10 cellular contexts compared by ENCODE assay signal in genomic region chr17:83125515-83126274, GRCh38. TPM values are rescaled to one million over a fixed set of nuclear protein-coding genes. Genes with fewer than 3 reads are reported as not detected.
A peak's percentile ranks its signal among the peaks of the same experiment; 100 is the strongest.
DNase-seq lines count a peak whose midpoint lies in the region; ATAC-seq and TF ChIP-seq lines count a peak whose summit lies in the region.
"Had no signal": no experiment of that assay in that cellular context is flagged by ENCODE, and none has a peak within 500 bp of the region (broad histone marks: within the 10 kb centered on the region; RNA-seq: fewer than 3 reads in every experiment).

No MANE protein-coding gene starts in this region.

- no peak overlapping the region for H3K4me3 ChIP-seq in hepatocyte

- no peak overlapping the region for H3K27ac ChIP-seq in hepatocyte

- peak; percentile 87 for DNase-seq in GF-D8 (lab: John Stamatoyannopoulos, UW)
- peak; percentile 97 for DNase-seq in NOMO-1 treated with DMSO at 0.1 percent for 48 hours (lab: John Stamatoyannopoulos, UW; ENCODE audit: unreplicated experiment)
- peak; percentile 72 for DNase-seq in putamen (ENCODE audit: low spot score)
- no peak for DNase-seq in hepatocyte (ENCODE audit: low spot score)
- DNase-seq in NCI-H146 treated with DMSO at 0.1 percent for 48 hours (lab: John Stamatoyannopoulos, UW; ENCODE audit: unreplicated experiment) = no peak
- DNase-seq: activated CD4-positive, CD25-positive, alpha-beta regulatory T cell treated with anti-CD3 and anti-CD28 coated beads, Interleukin-2, amount 50 U/mL, for 72 hours; NCI-H2081 treated with DMSO at 0.1 percent for 48 hours; stimulated activated CD4-positive, alpha-beta T cell treated with anti-CD3 and anti-CD28 coated beads, Interleukin-4, amount 100 ng/mL, for 24 hours had no signal

- H2AFZ ChIP-seq in hepatocyte = no peak overlapping the region

- no peaks in the 10 kb centered on the region for H3K9me2 ChIP-seq in hepatocyte (replicated peaks; ENCODE audit: insufficient read depth)

- ATAC-seq in esophagus mucosa (peak; percentile 53), HG03439 (IDR thresholded peaks at IDR 0.05; ENCODE audit: unreplicated experiment) (no peak)

- no peak for TF ChIP-seq CTCF in hepatocyte (IDR thresholded peaks at IDR 0.05; ENCODE audit: poor library complexity)

- WGBS in hepatocyte (ENCODE audit: low lambda C conversion rate, missing lambda C conversion rate) = 85% methylated on average over 21 of the region's 21 CpGs

- H3K9me3 ChIP-seq in hepatocyte (ENCODE audit: low read depth) = no peaks in the 10 kb centered on the region

- H3K36me3 ChIP-seq in hepatocyte (replicated peaks; ENCODE audit: insufficient read depth, low read depth) = no peaks in the 10 kb centered on the region

- peaks cover 25% of the 10 kb centered on the region for H3K27me3 ChIP-seq in hepatocyte

- no peak overlapping the region for H3K4me2 ChIP-seq in hepatocyte

- no peaks in the 10 kb centered on the region for H4K20me1 ChIP-seq in hepatocyte (ENCODE audit: insufficient read depth, poor library complexity, severe bottlenecking)

- H3K4me1 ChIP-seq in hepatocyte (ENCODE audit: insufficient read depth) = no peaks in the 10 kb centered on the region

- H3K79me2 ChIP-seq in hepatocyte = no peaks in the 10 kb centered on the region

RNA-seq across cellular contexts. Expression of gene METRNL, which starts 46.3 kb away (rescaled TPM):
- total RNA-seq in esophagus mucosa (152 TPM), hepatocyte (65.3 and 97.2 TPM in 2 replicates)
- 151 and 164 TPM in 2 replicates for polyA plus RNA-seq in hepatocyte

Comparison
In these comparisons a context has a peak if more than half of its experiments do, and no peak if none do; other contexts are left out.
1. DNase-seq: peak in GF-D8 (single experiment), NOMO-1 treated with DMSO at 0.1 percent for 48 hours (single experiment) and putamen (single experiment); none in hepatocyte (single experiment) and NCI-H146 treated with DMSO at 0.1 percent for 48 hours (single experiment).